Comparison of ENCODE assay signal across 17 cellular contexts in genomic region chr10:71268751-71269150, GRCh38. TPM values are rescaled to one million over a fixed set of nuclear protein-coding genes. Genes with fewer than 3 reads are reported as not detected.
A peak's percentile ranks its signal among the peaks of the same experiment; 100 is the strongest.
DNase-seq lines count a peak whose midpoint lies in the region; ATAC-seq, FAIRE-seq and TF ChIP-seq lines count a peak whose summit lies in the region.
"Had no signal": no experiment of that assay in that cellular context is flagged by ENCODE, and none has a peak within 500 bp of the region (broad histone marks: within the 10 kb centered on the region; RNA-seq: fewer than 3 reads in every experiment).

No MANE protein-coding gene starts in this region.

- peaks cover 0 to 6% of the 10 kb centered on the region in 2 experiments; a peak in 1 of 3 replicates for H3K36me3 ChIP-seq in HEK293 (ENCODE audit: control insufficient read depth in 2 of 2, insufficient read depth in 1 of 2, low read length in 2 of 2)
- no peaks in the 10 kb centered on the region for H3K36me3 ChIP-seq in left ventricle myocardium inferior
- no peaks in the 10 kb centered on the region for H3K36me3 ChIP-seq in skeletal muscle satellite cell (ENCODE audit: insufficient read depth, low read length)
- H3K36me3 ChIP-seq: HAP-1 had no signal

- intact Hi-C loops in left ventricle myocardium inferior (cut with micrococcal nuclease), result loop anchor here (5.0 kb wide), 1 partner anchor 56 kb away; the partner anchor contains the start of gene UNC5B

- H3K4me3 ChIP-seq in HEK293 (ENCODE audit: low read depth, low read length), result no peak overlapping the region
- H3K4me3 ChIP-seq in left ventricle myocardium inferior, result no peak overlapping the region
- no peak overlapping the region for H3K4me3 ChIP-seq in skeletal muscle satellite cell (ENCODE audit: low read length)
- H3K4me3 ChIP-seq: HAP-1, mucosa of descending colon had no signal

- no peak overlapping the region for H3K27ac ChIP-seq in HEK293 (ENCODE audit: extremely low read depth, low read depth, low read length)
- peak overlapping the region; percentile 88 for H3K27ac ChIP-seq in left ventricle myocardium inferior (replicated peaks)

- H3K36me3 Mint-ChIP-seq in brain, result no peaks in the 10 kb centered on the region

- H3K4me1 Mint-ChIP-seq in brain, result peaks cover 84% of the 10 kb centered on the region

- peak; percentile 77 for DNase-seq in left ventricle myocardium inferior
- no peak for DNase-seq in NCI-H187 treated with DMSO at 0.1 percent for 48 hours (lab: John Stamatoyannopoulos, UW)
- DNase-seq in SK-N-DZ (ENCODE audit: low spot score), result no peak
- no peak for DNase-seq in urothelium cell line (ENCODE audit: low spot score)
- DNase-seq: activated naive CD4-positive, alpha-beta T cell treated with Interleukin-2 at 50 U/mL for 16 hours; GF-D8; stimulated activated naive CD4-positive, alpha-beta T cell treated with Interleukin-2 at 50 U/mL for 16 hours had no signal

- peak overlapping the region; percentile 70 to 95 (median 92) for H3K27ac Mint-ChIP-seq in brain

- H3K9ac ChIP-seq in skeletal muscle satellite cell (ENCODE audit: low read depth, low read length), result no peak overlapping the region

- peak overlapping the region; percentile 17 for H3K4me2 ChIP-seq in skeletal muscle satellite cell (ENCODE audit: low read length)

- TF ChIP-seq CTCF in HEK293 (tag by site-specific recombination; IDR thresholded peaks at IDR 0.05) (no peak), brain (conservative IDR thresholded peaks at IDR 0.05) (peak in 1 of 2 experiments; percentile 50), left ventricle myocardium inferior (IDR thresholded peaks at IDR 0.05; ENCODE audit: borderline replicate concordance) (no peak)

- no peaks in the 10 kb centered on the region for H3K27me3 ChIP-seq in left ventricle myocardium inferior (ENCODE audit: low read depth)
- H3K27me3 ChIP-seq in skeletal muscle satellite cell (ENCODE audit: control insufficient read depth, insufficient read depth, low read length), result no peaks in the 10 kb centered on the region

- H3K4me1 ChIP-seq in HEK293 (ENCODE audit: control insufficient read depth, insufficient read depth, low read length), result no peaks in the 10 kb centered on the region; the same call in 1 of the 2 replicates
- H3K4me1 ChIP-seq in left ventricle myocardium inferior, result peaks cover 87% of the 10 kb centered on the region
- peaks cover 45% of the 10 kb centered on the region for H3K4me1 ChIP-seq in skeletal muscle satellite cell (ENCODE audit: control insufficient read depth, insufficient read depth, low read length)

- CTCF ChIA-PET in HEK293 (lab: Yijun Ruan, JAX), result interaction anchor here (0.6 to 2.5 kb wide), 6 partner anchors 12 to 345 kb away, joined by 3 to 20 read pairs (median 4); no protein-coding TSS in a partner anchor

- H3K9me3 ChIP-seq in HEK293 (ENCODE audit: control insufficient read depth, insufficient read depth, low read depth, low read length), result no peaks in the 10 kb centered on the region
- no peaks in the 10 kb centered on the region for H3K9me3 ChIP-seq in left ventricle myocardium inferior (replicated peaks)
- H3K9me3 ChIP-seq in skeletal muscle satellite cell (replicated peaks; ENCODE audit: low read length), result no peaks in the 10 kb centered on the region
- H3K9me3 ChIP-seq: HAP-1, mucosa of descending colon had no signal

- FAIRE-seq in urothelium cell line (lab: Jason Lieb, UNC), result no peak
- FAIRE-seq: GM18507, HTR-8/SVneo, TTC549 had no signal

- H3K9me3 Mint-ChIP-seq in brain, result no peaks in the 10 kb centered on the region

- H3K4me3 Mint-ChIP-seq in brain, result no peak overlapping the region

- no peak for ATAC-seq in HG02852 (IDR thresholded peaks at IDR 0.05; ENCODE audit: unreplicated experiment)
- ATAC-seq: esophagus mucosa, mucosa of descending colon had no signal

- peaks cover 4% of the 10 kb centered on the region for H3K27me3 Mint-ChIP-seq in brain

- POLR2A ChIA-PET in HEK293 (lab: Yijun Ruan, JAX), result no interaction called here

TF ChIP-seq in HEK293, 187 proteins besides CTCF, POLR2A, EP300 and RAD21:
- TF ChIP-seq FEZF1 (tag by site-specific recombination; IDR thresholded peaks at IDR 0.05) (no peak), ZNF211 (tag by site-specific recombination; IDR thresholded peaks at IDR 0.05; ENCODE audit: low read depth) (no peak), SCRT2 (tag by site-specific recombination; IDR thresholded peaks at IDR 0.05) (peak; percentile 17; the same call in 1 of the 2 replicates)

RNA-seq across cellular contexts. Expression of gene SLC29A3, which starts 50.3 kb away (rescaled TPM):
- polyA plus RNA-seq in brain (ENCODE audit: insufficient read depth, low read depth, low replicate concordance), result 7.7 TPM
- total RNA-seq in left ventricle myocardium inferior, result 1.7 TPM
- 1.3 and 1.7 TPM in 2 replicates for total RNA-seq in skeletal muscle satellite cell (2012; rRNA removed)
- 4.3 and 4.8 TPM in 2 replicates for polyA plus RNA-seq in SK-N-DZ (2014; cell fraction: cytosol; rRNA removed)
- 2.7 and 3.3 TPM in 2 replicates for polyA plus RNA-seq in SK-N-DZ (2014; cell fraction: nucleus; rRNA removed)

RNA-seq across cellular contexts. Expression of gene UNC5B, which starts 56.4 kb away (rescaled TPM):
- 31.8 TPM for polyA plus RNA-seq in brain (ENCODE audit: insufficient read depth, low read depth, low replicate concordance)
- total RNA-seq in left ventricle myocardium inferior, result 15.6 TPM
- total RNA-seq in skeletal muscle satellite cell (2012; rRNA removed), result 15.0 and 15.3 TPM in 2 replicates
- polyA plus RNA-seq in SK-N-DZ (2014; cell fraction: cytosol; rRNA removed), result 11.4 and 13.7 TPM in 2 replicates
- 16.8 and 23.9 TPM in 2 replicates for polyA plus RNA-seq in SK-N-DZ (2014; cell fraction: nucleus; rRNA removed)
